8 cellular contexts compared by ENCODE assay signal in genomic region chr6:68633654-68634502, GRCh38. TPM values are rescaled to one million over a fixed set of nuclear protein-coding genes. Genes with fewer than 3 reads are reported as not detected.
A peak's percentile ranks its signal among the peaks of the same experiment; 100 is the strongest.
DNase-seq lines count a peak whose midpoint lies in the region; ATAC-seq and TF ChIP-seq lines count a peak whose summit lies in the region.

No MANE protein-coding gene starts in this region.

- no peaks in the 10 kb centered on the region for H3K9me3 Mint-ChIP-seq in mesothelial cell of epicardium

- DNase-seq in A673 (ENCODE audit: low spot score) (no peak), brain microvascular endothelial cell (no peak), mesothelial cell of epicardium (ENCODE audit: low spot score in 2 of 2, unreplicated experiment in 2 of 2) (no peak), RKO (ENCODE audit: low spot score) (no peak)
- DNase-seq in stimulated activated CD4-positive, alpha-beta T cell treated with anti-CD3 and anti-CD28 coated beads, Interleukin-12 subunit alpha, Interleukin-12 subunit beta, amount 100 ng/mL, for 4 hours: no peak

- TF ChIP-seq CTCF in A673 (conservative IDR thresholded peaks at IDR 0.05; ENCODE audit: low read depth, low read length) (no peak), HEK293 (tag by site-specific recombination; IDR thresholded peaks at IDR 0.05) (no peak), brain microvascular endothelial cell (IDR thresholded peaks at IDR 0.05; ENCODE audit: low read depth, low read length, missing control alignments) (no peak), mesothelial cell of epicardium (IDR thresholded peaks at IDR 0.05; ENCODE audit: unreplicated experiment) (no peak)

- BruUV-seq in A673 (replicated peaks; lab: Mats Ljungman, UMichigan): TSS peak; percentile 68

- H3K27me3 ChIP-seq in A673 (replicated peaks; ENCODE audit: insufficient read depth, low read depth, low read length, poor library complexity) (no peaks in the 10 kb centered on the region), brain microvascular endothelial cell (replicated peaks) (peaks cover 26% of the 10 kb centered on the region)

- H3K27ac Mint-ChIP-seq in mesothelial cell of epicardium: peak overlapping the region; percentile 86

- H3K4me3 ChIP-seq in A673 (ENCODE audit: low read depth, low read length, poor library complexity, severe bottlenecking) (peak overlapping the region; percentile 88), HEK293 (ENCODE audit: low read depth, low read length) (peak overlapping the region; percentile 87), brain microvascular endothelial cell (ENCODE audit: low read depth, low read length) (peak overlapping the region; percentile 71)

- intact Hi-C loops in A673 (cut with micrococcal nuclease; ENCODE audit: unreplicated experiment): loop anchor here (1.0 to 10.0 kb wide), 4 partner anchors 61 to 1569 kb away; no protein-coding TSS in a partner anchor

- peaks cover 79% of the 10 kb centered on the region for H3K27me3 Mint-ChIP-seq in mesothelial cell of epicardium (ENCODE audit: low read depth)

- POLR2A ChIA-PET in A673 (lab: Charles Lee; ENCODE audit: low non-redundant PET): no interaction called here
- POLR2A ChIA-PET in HEK293 (lab: Yijun Ruan, JAX): interaction anchor here (0.7 kb wide), 1 partner anchor 58 kb away, joined by 3 read pairs; no protein-coding TSS in a partner anchor

- H3K27ac ChIP-seq in A673 (ENCODE audit: low read depth, low read length, poor library complexity, severe bottlenecking) (peak overlapping the region; percentile 53), HEK293 (ENCODE audit: extremely low read depth, low read depth, low read length) (no peak overlapping the region), brain microvascular endothelial cell (no peak overlapping the region)

- H3K36me3 Mint-ChIP-seq in mesothelial cell of epicardium: no peaks in the 10 kb centered on the region

- CTCF ChIA-PET in A673 (lab: Charles Lee) (no interaction called here), HEK293 (lab: Yijun Ruan, JAX) (interaction anchor here (0.6 to 2.1 kb wide), 3 partner anchors 11 to 25 kb away, joined by 3 to 5 read pairs (median 4); no protein-coding TSS in a partner anchor)

- peaks cover 16% of the 10 kb centered on the region for H3K4me1 Mint-ChIP-seq in mesothelial cell of epicardium

- ATAC-seq in HG02763 (IDR thresholded peaks at IDR 0.05; ENCODE audit: unreplicated experiment) (no peak), HG02938 (IDR thresholded peaks at IDR 0.05; ENCODE audit: unreplicated experiment) (no peak)

- H3K4me1 ChIP-seq in A673 (ENCODE audit: insufficient read depth, low read length, poor library complexity, severe bottlenecking) (peaks cover 30% of the 10 kb centered on the region), HEK293 (ENCODE audit: control insufficient read depth, insufficient read depth, low read length) (no peaks in the 10 kb centered on the region)

- no peaks in the 10 kb centered on the region for H3K36me3 ChIP-seq in A673 (ENCODE audit: insufficient read depth, low read length, poor library complexity, severe bottlenecking)
- H3K36me3 ChIP-seq in HEK293 (ENCODE audit: control insufficient read depth in 2 of 2, insufficient read depth in 1 of 2, low read length in 2 of 2): no peaks in the 10 kb centered on the region
- no peaks in the 10 kb centered on the region for H3K36me3 ChIP-seq in brain microvascular endothelial cell (replicated peaks)

- in situ Hi-C loops in brain microvascular endothelial cell (cut with HindIII; ENCODE audit: low pct_ligation_motif_present, low sequenced_read_pairs): no loop called here

- H3K4me3 Mint-ChIP-seq in mesothelial cell of epicardium: peak overlapping the region; percentile 86

- no peaks in the 10 kb centered on the region for H3K9me3 ChIP-seq in A673 (ENCODE audit: low read depth, low read length, poor library complexity, severe bottlenecking)
- H3K9me3 ChIP-seq in HEK293 (ENCODE audit: control insufficient read depth, insufficient read depth, low read depth, low read length): no peaks in the 10 kb centered on the region

TF ChIP-seq in HEK293, 187 proteins besides CTCF, POLR2A, EP300 and RAD21:
- TF ChIP-seq FEZF1 (tag by site-specific recombination; IDR thresholded peaks at IDR 0.05) (0 out of 2 replicates have a peak, but pooled peaks have one; percentile 8), ZNF10 (tag by site-specific recombination; IDR thresholded peaks at IDR 0.05) (peak; percentile 68; the same call in 1 of the 2 replicates), ZNF157 (tag by site-specific recombination; IDR thresholded peaks at IDR 0.05) (no peak), ZNF311 (tag by site-specific recombination; IDR thresholded peaks at IDR 0.05; ENCODE audit: borderline replicate concordance) (no peak), GLIS1 (tag by site-specific recombination; IDR thresholded peaks at IDR 0.05) (peak; percentile 78), TRIM28 (IDR thresholded peaks at IDR 0.05; ENCODE audit: borderline replicate concordance, low read length) (peak; percentile 40; the same call in 1 of the 2 replicates), ZNF549 (tag by site-specific recombination; IDR thresholded peaks at IDR 0.05) (no peak), ZNF398 (tag by site-specific recombination; IDR thresholded peaks at IDR 0.05) (no peak), ZBTB7A (tag by site-specific recombination; IDR thresholded peaks at IDR 0.05; ENCODE audit: low read depth) (no peak)

RNA-seq across cellular contexts. Expression of gene ADGRB3, which starts 1.2 kb away (rescaled TPM):
- total RNA-seq in A673 (2021) (7.7 and 8.1 TPM in 2 replicates), mesothelial cell of epicardium (13.9 to 14.9 TPM (median 14.8 TPM) in 3 replicates)
